12 cellular contexts compared by ENCODE assay signal in the genomic region with DNA sequence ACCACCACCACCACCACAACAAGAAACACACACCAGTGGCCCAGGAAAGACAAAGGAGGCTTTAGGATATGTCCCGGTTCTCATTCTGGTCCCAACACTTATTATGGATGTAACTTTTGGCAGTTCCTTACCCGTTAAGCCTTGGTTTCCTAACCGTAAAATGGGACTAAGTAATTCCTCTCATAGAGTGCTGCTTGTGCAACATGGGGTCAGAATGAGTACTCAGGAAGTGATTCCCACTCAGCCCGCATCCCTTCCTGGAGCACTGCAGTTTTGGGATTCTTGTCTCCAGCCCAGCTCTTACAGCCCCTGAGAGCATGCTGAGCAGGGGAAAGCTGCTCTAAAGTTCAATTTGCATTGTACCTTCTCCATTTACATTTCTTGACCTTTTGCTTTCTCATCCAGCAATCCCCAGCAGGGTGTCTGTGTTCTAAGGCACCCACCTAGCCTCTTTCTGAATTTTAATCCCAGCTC.
DNase-seq lines count a peak whose midpoint lies in the region; ATAC-seq and TF ChIP-seq lines count a peak whose summit lies in the region.
"Had no signal": no experiment of that assay in that cellular context is flagged by ENCODE, and none has a peak within 500 bp of the region (broad histone marks: within the 10 kb centered on the region; RNA-seq: fewer than 3 reads in every experiment).

No MANE protein-coding gene starts in this region.

- peak overlapping the region; percentile 49 for H3K27ac ChIP-seq in KOPT-K1 (ENCODE audit: low read depth, low read length, poor library complexity, severe bottlenecking)
- H3K27ac ChIP-seq in brain microvascular endothelial cell: peak overlapping the region; percentile 12
- peak overlapping the region; percentile 76 for H3K27ac ChIP-seq in mesendoderm (ENCODE audit: low read depth, low read length)
- H3K27ac ChIP-seq: tibial artery had no signal

- H2BK5ac ChIP-seq in mesendoderm (ENCODE audit: low read length): no peak overlapping the region

- H4K8ac ChIP-seq in mesendoderm (ENCODE audit: low read depth, low read length): no peak overlapping the region

- in situ Hi-C loops in brain microvascular endothelial cell (cut with HindIII; ENCODE audit: low pct_ligation_motif_present, low sequenced_read_pairs): no loop called here

- ATAC-seq in HG02981 (IDR thresholded peaks at IDR 0.05; ENCODE audit: unreplicated experiment): no peak

- no CpG with 5 or more reads among the region's 4 CpGs for WGBS in mesendoderm (ENCODE audit: extremely low coverage, insufficient coverage, low lambda C conversion rate)

- peak overlapping the region; percentile 64 for H3K56ac ChIP-seq in mesendoderm (ENCODE audit: low read length)

- no peak for TF ChIP-seq CTCF in brain microvascular endothelial cell (IDR thresholded peaks at IDR 0.05; ENCODE audit: low read depth, low read length, missing control alignments)

- peaks cover 6% of the 10 kb centered on the region for H3K9me3 ChIP-seq in KOPT-K1 (ENCODE audit: insufficient read depth, low read length, poor library complexity, severe bottlenecking)
- H3K9me3 ChIP-seq: tibial artery had no signal

- H3K4ac ChIP-seq in mesendoderm (ENCODE audit: low read depth, low read length): no peak overlapping the region

- no peak overlapping the region for H2AK5ac ChIP-seq in mesendoderm (ENCODE audit: low read length)

- H3K79me2 ChIP-seq in mesendoderm (ENCODE audit: control insufficient read depth, insufficient read depth, low read length): no peaks in the 10 kb centered on the region

- no peaks in the 10 kb centered on the region for H3K36me3 ChIP-seq in KOPT-K1 (ENCODE audit: insufficient read depth, low read length)
- no peaks in the 10 kb centered on the region for H3K36me3 ChIP-seq in brain microvascular endothelial cell (replicated peaks)
- H3K36me3 ChIP-seq in mesendoderm (ENCODE audit: control insufficient read depth, insufficient read depth, low read length): no peaks in the 10 kb centered on the region
- H3K36me3 ChIP-seq: sigmoid colon, tibial artery had no signal

- no peak overlapping the region for H3K23ac ChIP-seq in mesendoderm (ENCODE audit: low read length)

- H3K27me3 ChIP-seq in brain microvascular endothelial cell (replicated peaks): no peaks in the 10 kb centered on the region
- H3K27me3 ChIP-seq in mesendoderm (ENCODE audit: insufficient read depth, low read length, poor library complexity): no peaks in the 10 kb centered on the region
- H3K27me3 ChIP-seq: sigmoid colon, tibial artery had no signal

- no peak overlapping the region for H3K4me2 ChIP-seq in mesendoderm (ENCODE audit: low read length)

- peak; percentile 70 for DNase-seq in ELF-1 (ENCODE audit: low read depth, low spot score)
- DNase-seq in brain microvascular endothelial cell: peak; percentile 48
- peak; percentile 88 for DNase-seq in mesendoderm
- DNase-seq in stimulated activated CD4-positive, alpha-beta T cell treated with anti-CD3 and anti-CD28 coated beads, Interleukin-15, amount 100 ng/mL, for 24 hours: no peak
- DNase-seq in SKM-1 treated with dmso at 0.1 percent for 144 hours (lab: John Stamatoyannopoulos, UW; ENCODE audit: unreplicated experiment): no peak
- DNase-seq in SK-N-DZ (ENCODE audit: low spot score): no peak
- DNase-seq: NCI-H2029; NK-92 treated with Interleukin-12 subunit alpha and Interleukin-12 subunit beta, amount 100 ng/mL, for 24 hours; sigmoid colon; tibial artery had no signal

- H3K4me3 ChIP-seq in brain microvascular endothelial cell (ENCODE audit: low read depth, low read length): no peak overlapping the region
- H3K4me3 ChIP-seq in mesendoderm (ENCODE audit: low read length): no peak overlapping the region
- H3K4me3 ChIP-seq: sigmoid colon, tibial artery had no signal

- no peaks in the 10 kb centered on the region for H3K4me1 ChIP-seq in mesendoderm (ENCODE audit: control insufficient read depth, low read depth, low read length)
- H3K4me1 ChIP-seq: tibial artery had no signal

- no peak overlapping the region for H3K9ac ChIP-seq in mesendoderm (ENCODE audit: low read length)

- no peak overlapping the region for H3K18ac ChIP-seq in mesendoderm (ENCODE audit: low read length)

- no peaks in the 10 kb centered on the region for H3K79me1 ChIP-seq in mesendoderm (ENCODE audit: low read length)

- no peak overlapping the region for H2BK120ac ChIP-seq in mesendoderm (ENCODE audit: low read depth, low read length)

- no peak overlapping the region for H4K5ac ChIP-seq in mesendoderm (ENCODE audit: low read length)

- H2BK15ac ChIP-seq in mesendoderm (replicated peaks; ENCODE audit: low read depth): no peak overlapping the region

Comparison
In these comparisons a context has a peak if more than half of its experiments do, and no peak if none do; other contexts are left out.
1. DNase-seq: peak in ELF-1 (single experiment), brain microvascular endothelial cell (single experiment) and mesendoderm (single experiment); none in stimulated activated CD4-positive, alpha-beta T cell treated with anti-CD3 and anti-CD28 coated beads, Interleukin-15, amount 100 ng/mL, for 24 hours (single experiment), SKM-1 treated with dmso at 0.1 percent for 144 hours (single experiment) and SK-N-DZ (single experiment).
2. H3K27ac ChIP-seq: peak in every context shown above with its lines; median percentile 76 in mesendoderm; 49 in KOPT-K1; 12 in brain microvascular endothelial cell.